ENCODE assay signal across 2 cellular contexts in genomic region chr7:123715198-123715597, GRCh38.
TF ChIP-seq lines count a peak whose summit lies in the region.

No MANE protein-coding gene starts in this region.

TF ChIP-seq in A549, 52 proteins besides CTCF, POLR2A, EP300 and RAD21:
- TF ChIP-seq HES2 (IDR thresholded peaks at IDR 0.05) (no peak), HOXB13 (CRISPR knock-in tag; IDR thresholded peaks at IDR 0.05; ENCODE audit: low read depth) (no peak), JUN (IDR thresholded peaks at IDR 0.05) (no peak), NFE2L2 (conservative IDR thresholded peaks at IDR 0.05; ENCODE audit: low read length) (no peak), FOSB (CRISPR knock-in tag; IDR thresholded peaks at IDR 0.05) (no peak), EHMT2 (IDR thresholded peaks at IDR 0.05; ENCODE audit: low read depth) (no peak), RCOR1 (IDR thresholded peaks at IDR 0.05; ENCODE audit: low read depth, low read length) (no peak), PBX3 (IDR thresholded peaks at IDR 0.05) (no peak), GATA3 (IDR thresholded peaks at IDR 0.05; ENCODE audit: borderline replicate concordance) (no peak)
- TF ChIP-seq, protein P1, sequence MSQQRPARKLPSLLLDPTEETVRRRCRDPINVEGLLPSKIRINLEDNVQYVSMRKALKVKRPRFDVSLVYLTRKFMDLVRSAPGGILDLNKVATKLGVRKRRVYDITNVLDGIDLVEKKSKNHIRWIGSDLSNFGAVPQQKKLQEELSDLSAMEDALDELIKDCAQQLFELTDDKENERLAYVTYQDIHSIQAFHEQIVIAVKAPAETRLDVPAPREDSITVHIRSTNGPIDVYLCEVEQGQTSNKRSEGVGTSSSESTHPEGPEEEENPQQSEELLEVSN (IDR thresholded peaks at IDR 0.05; ENCODE audit: borderline replicate concordance, low read depth): no peak
- TF ChIP-seq, protein P2, sequence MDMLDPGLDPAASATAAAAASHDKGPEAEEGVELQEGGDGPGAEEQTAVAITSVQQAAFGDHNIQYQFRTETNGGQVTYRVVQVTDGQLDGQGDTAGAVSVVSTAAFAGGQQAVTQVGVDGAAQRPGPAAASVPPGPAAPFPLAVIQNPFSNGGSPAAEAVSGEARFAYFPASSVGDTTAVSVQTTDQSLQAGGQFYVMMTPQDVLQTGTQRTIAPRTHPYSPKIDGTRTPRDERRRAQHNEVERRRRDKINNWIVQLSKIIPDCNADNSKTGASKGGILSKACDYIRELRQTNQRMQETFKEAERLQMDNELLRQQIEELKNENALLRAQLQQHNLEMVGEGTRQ (IDR thresholded peaks at IDR 0.05): no peak
TF ChIP-seq in A549: peak in this region for 0.

TF ChIP-seq in IMR-90, 13 proteins besides CTCF, POLR2A, EP300 and RAD21:
- TF ChIP-seq MAFK (IDR thresholded peaks at IDR 0.05; ENCODE audit: low read depth, low read length) (no peak), FOS (IDR thresholded peaks at IDR 0.05; ENCODE audit: low read depth, low read length) (no peak), RFX5 (IDR thresholded peaks at IDR 0.05; ENCODE audit: low read depth, low read length) (no peak), SMC3 (IDR thresholded peaks at IDR 0.05; ENCODE audit: low read depth, low read length) (no peak), BHLHE40 (IDR thresholded peaks at IDR 0.05; ENCODE audit: low read depth, low read length) (no peak), MAZ (IDR thresholded peaks at IDR 0.05; ENCODE audit: borderline replicate concordance, low read depth, low read length) (no peak), RCOR1 (IDR thresholded peaks at IDR 0.05; ENCODE audit: insufficient replicate concordance, low read length) (no peak), CEBPB (IDR thresholded peaks at IDR 0.05; ENCODE audit: low read depth, low read length) (no peak)
